In genomic region chr7:22640269-22640668, GRCh38 we compare ENCODE assay signal across 11 cellular contexts.
DNase-seq lines count a peak whose midpoint lies in the region; ATAC-seq and FAIRE-seq lines count a peak whose summit lies in the region.
"Had no signal": no experiment of that assay in that cellular context is flagged by ENCODE, and none has a peak within 500 bp of the region (broad histone marks: within the 10 kb centered on the region; RNA-seq: fewer than 3 reads in every experiment).

No MANE protein-coding gene starts in this region.

- intact Hi-C loops in left colon (cut with DNase I, micrococcal nuclease): no loop called here

- ATAC-seq in activated CD4-positive, CD25-positive, alpha-beta regulatory T cell treated with anti-CD3 and anti-CD28 coated beads, Interleukin-2, amount 50 U/mL, for 24 hours: peak; percentile 92 to 93
- ATAC-seq in GM21825 (IDR thresholded peaks at IDR 0.05; ENCODE audit: unreplicated experiment) (peak; percentile 98), HG03460 (IDR thresholded peaks at IDR 0.05; ENCODE audit: unreplicated experiment) (peak; percentile 99), left colon (no peak)

- no peak for DNase-seq in activated CD4-positive, CD25-positive, alpha-beta regulatory T cell (lab: John Stamatoyannopoulos, UW)
- DNase-seq in stimulated activated CD4-positive, alpha-beta T cell treated with anti-CD3 and anti-CD28 coated beads, Interleukin-4, amount 100 ng/mL, for 1 hour: peak; percentile 14
- DNase-seq in NCI-H2196 (lab: John Stamatoyannopoulos, UW; ENCODE audit: unreplicated experiment) (no peak), urothelium cell line (ENCODE audit: low spot score) (no peak), left colon (no peak)
- DNase-seq: dermis blood vessel endothelial cell, Kasumi-1, tibial artery had no signal

- no peak for FAIRE-seq in urothelium cell line (lab: Jason Lieb, UNC)
